24 cellular contexts compared by ENCODE assay signal in the genomic region with DNA sequence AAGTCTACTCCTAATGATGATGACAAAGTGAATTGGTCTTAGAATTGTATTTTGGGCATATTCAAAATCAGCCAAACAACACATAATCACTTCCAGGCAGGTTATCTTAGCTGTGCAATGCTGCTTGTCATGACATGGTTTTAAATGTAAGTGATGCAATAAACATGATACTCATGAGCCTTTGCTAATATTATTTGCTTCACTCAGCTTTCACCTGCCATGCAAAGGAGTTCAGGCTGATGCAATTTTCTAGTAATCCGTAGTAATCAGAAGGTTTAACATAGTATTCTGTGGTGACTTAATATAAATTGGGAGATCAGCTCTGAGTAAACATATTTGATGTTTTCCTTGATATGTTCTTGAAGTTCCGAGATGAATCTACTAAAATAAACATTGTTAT. TPM values are rescaled to one million over a fixed set of nuclear protein-coding genes. Genes with fewer than 3 reads are reported as not detected.
DNase-seq lines count a peak whose midpoint lies in the region; ATAC-seq and TF ChIP-seq lines count a peak whose summit lies in the region.
"Had no signal": no experiment of that assay in that cellular context is flagged by ENCODE, and none has a peak within 500 bp of the region (broad histone marks: within the 10 kb centered on the region; RNA-seq: fewer than 3 reads in every experiment).

No MANE protein-coding gene starts in this region.

- H3K4me2 ChIP-seq in mammary epithelial cell (ENCODE audit: insufficient read depth, low read depth, low read length), result no peak overlapping the region

- no peaks in the 10 kb centered on the region for H3K27me3 Mint-ChIP-seq in activated CD4-positive, alpha-beta T cell treated with anti-CD3 and anti-CD28 coated beads, Interleukin-2, amount 10 ng/mL, durations not matched to agents 24 days and 14 days
- H3K27me3 Mint-ChIP-seq: activated CD8-positive, alpha-beta memory T cell treated with anti-CD3 and anti-CD28 coated beads, Interleukin-2, amount 10 ng/mL, durations not matched to agents 7 days and 5 days; stimulated activated memory B cell treated with anti-CD40 and anti-IgM and Interleukin-4, amounts not matched to agents 10 μg/mL and 1 μg/mL and 100 μg/mL, for 72 hours had no signal

- no peak overlapping the region for H3K4me3 ChIP-seq in mammary epithelial cell (replicated peaks in 1 of 3; ENCODE audit: insufficient read depth in 1 of 3, low read depth in 2 of 3, low read length in 3 of 3)
- no peak overlapping the region for H3K4me3 ChIP-seq in skeletal muscle cell (ENCODE audit: low read depth, low read length)
- H3K4me3 ChIP-seq: lower lobe of right lung had no signal

- 52% methylated on average over 2 of the region's 2 CpGs for WGBS in mammary epithelial cell (ENCODE audit: low coverage, missing lambda C conversion rate)

- CTCF ChIA-PET in mammary epithelial cell (lab: Charles Lee; ENCODE audit: low non-redundant PET), result interaction anchor here (0.6 kb wide), 2 partner anchors 27 to 183 kb away, joined by 3 to 8 read pairs; no protein-coding TSS in a partner anchor

- no peak overlapping the region for H3K27ac Mint-ChIP-seq in activated CD4-positive, alpha-beta T cell treated with anti-CD3 and anti-CD28 coated beads, Interleukin-2, amount 10 ng/mL, durations not matched to agents 24 days and 14 days
- H3K27ac Mint-ChIP-seq: activated CD8-positive, alpha-beta memory T cell treated with anti-CD3 and anti-CD28 coated beads, Interleukin-2, amount 10 ng/mL, durations not matched to agents 7 days and 5 days; CD8-positive, alpha-beta T cell; endodermal cell; stimulated activated memory B cell treated with anti-CD40 and anti-IgM and Interleukin-4, amounts not matched to agents 10 μg/mL and 1 μg/mL and 100 μg/mL, for 72 hours had no signal

- no peaks in the 10 kb centered on the region for H3K27me3 ChIP-seq in mammary epithelial cell (ENCODE audit: insufficient read depth, low read length)

- no peak overlapping the region for H3K9ac ChIP-seq in mammary epithelial cell (ENCODE audit: insufficient read depth, low read length)

- dilution Hi-C loops in mammary epithelial cell (cut with HindIII; ENCODE audit: low sequenced_read_pairs), result no loop called here

- intact Hi-C loops in mammary epithelial cell (cut with micrococcal nuclease), result loop anchor here (1.0 kb wide), 1 partner anchor 29 kb away; a partner anchor contains a TSS
- intact Hi-C loops in activated CD4-positive, alpha-beta T cell treated with anti-CD3 and anti-CD28 coated beads, Interleukin-2, amount 10 ng/mL, durations not matched to agents 24 days and 14 days (cut with micrococcal nuclease), result no loop called here

- TF ChIP-seq CTCF in mammary epithelial cell (conservative IDR thresholded peaks at IDR 0.05 in 1 of 2, IDR thresholded peaks at IDR 0.05 in 1 of 2; ENCODE audit: extremely low read depth in 1 of 2, insufficient read depth in 1 of 2, low read depth in 1 of 2, low read length in 2 of 2), result no peak

- in situ Hi-C loops in mammary epithelial cell (cut with MboI; ENCODE audit: low sequenced_read_pairs in 2 of 2), result no loop called here

- peaks cover 8% of the 10 kb centered on the region for H3K36me3 ChIP-seq in mammary epithelial cell (ENCODE audit: insufficient read depth, low read length)

- no peak overlapping the region for H3K27ac ChIP-seq in mammary epithelial cell (ENCODE audit: insufficient read depth, low read depth, low read length)
- H3K27ac ChIP-seq: HL-60, lower lobe of right lung had no signal

- H3K9me3 Mint-ChIP-seq in activated CD4-positive, alpha-beta T cell treated with anti-CD3 and anti-CD28 coated beads, Interleukin-2, amount 10 ng/mL, durations not matched to agents 24 days and 14 days, result no peaks in the 10 kb centered on the region
- H3K9me3 Mint-ChIP-seq: CD8-positive, alpha-beta T cell; natural killer cell; stimulated activated memory B cell treated with anti-CD40 and anti-IgM and Interleukin-4, amounts not matched to agents 10 μg/mL and 1 μg/mL and 100 μg/mL, for 72 hours had no signal

- no peaks in the 10 kb centered on the region for H3K4me1 ChIP-seq in mammary epithelial cell (ENCODE audit: insufficient read depth, low read length)
- H3K4me1 ChIP-seq: lower lobe of right lung had no signal

- no peak overlapping the region for H2AFZ ChIP-seq in mammary epithelial cell (ENCODE audit: low read depth, low read length)

- H3K4me1 Mint-ChIP-seq in activated CD4-positive, alpha-beta T cell treated with anti-CD3 and anti-CD28 coated beads, Interleukin-2, amount 10 ng/mL, durations not matched to agents 24 days and 14 days, result no peaks in the 10 kb centered on the region
- H3K4me1 Mint-ChIP-seq: activated CD8-positive, alpha-beta memory T cell treated with anti-CD3 and anti-CD28 coated beads, Interleukin-2, amount 10 ng/mL, durations not matched to agents 7 days and 5 days; endodermal cell; stimulated activated memory B cell treated with anti-CD40 and anti-IgM and Interleukin-4, amounts not matched to agents 10 μg/mL and 1 μg/mL and 100 μg/mL, for 72 hours had no signal

- no peaks in the 10 kb centered on the region for H3K79me2 ChIP-seq in mammary epithelial cell (ENCODE audit: insufficient read depth, low read length)

- no peaks in the 10 kb centered on the region for H3K9me3 ChIP-seq in mammary epithelial cell (replicated peaks; ENCODE audit: insufficient read depth, low read length)
- H3K9me3 ChIP-seq: lower lobe of right lung had no signal

- DNase-seq in NCI-H1436 (lab: John Stamatoyannopoulos, UW), result peak; percentile 8
- DNase-seq in NCI-H1436 treated with DMSO at 0.1 percent for 48 hours (lab: John Stamatoyannopoulos, UW), result no peak
- DNase-seq in NCI-H69 (lab: John Stamatoyannopoulos, UW), result peak; percentile 54
- DNase-seq in mammary epithelial cell, result peak; percentile 10
- peak; percentile 8 for DNase-seq in skeletal muscle cell (ENCODE audit: low read depth)
- DNase-seq in activated CD4-positive, alpha-beta T cell treated with anti-CD3 and anti-CD28 coated beads, Interleukin-2, amount 10 ng/mL, durations not matched to agents 24 days and 14 days, result no peak
- no peak for DNase-seq in putamen (ENCODE audit: low spot score)
- DNase-seq: activated CD8-positive, alpha-beta memory T cell treated with anti-CD3 and anti-CD28 coated beads, Interleukin-2, amount 10 ng/mL, durations not matched to agents 7 days and 5 days; activated effector memory CD4-positive, alpha-beta T cell treated with Interleukin-2 at 50 U/mL for 16 hours; amniotic stem cell; CD8-positive, alpha-beta T cell; EL; endodermal cell; Karpas-422; lower lobe of right lung; natural killer cell; NCI-H1694; SHP77 treated with DMSO at 0.1 percent for 48 hours; stimulated activated CD4-positive, alpha-beta T cell treated with anti-CD3 and anti-CD28 coated beads, Interleukin-12 subunit alpha, Interleukin-12 subunit beta, amount 100 ng/mL, for 4 hours; T-helper 2 cell; trophoblast cell had no signal

- ATAC-seq in HG03045 (IDR thresholded peaks at IDR 0.05; ENCODE audit: unreplicated experiment), result no peak
- ATAC-seq: activated CD8-positive, alpha-beta memory T cell treated with anti-CD3 and anti-CD28 coated beads, Interleukin-2, amount 10 ng/mL, durations not matched to agents 7 days and 5 days; CD8-positive, alpha-beta T cell; lower lobe of right lung; natural killer cell; stimulated activated memory B cell treated with anti-CD40 and anti-IgM and Interleukin-4, amounts not matched to agents 10 μg/mL and 1 μg/mL and 100 μg/mL, for 72 hours had no signal

- no peaks in the 10 kb centered on the region for H4K20me1 ChIP-seq in mammary epithelial cell (ENCODE audit: insufficient read depth, low read length)

- peaks cover 28% of the 10 kb centered on the region for H3K36me3 Mint-ChIP-seq in activated CD4-positive, alpha-beta T cell treated with anti-CD3 and anti-CD28 coated beads, Interleukin-2, amount 10 ng/mL, durations not matched to agents 24 days and 14 days (ENCODE audit: low read depth)

- BruUV-seq in mammary epithelial cell (replicated peaks; lab: Mats Ljungman, UMichigan), result no TSS peak

- H3K4me3 Mint-ChIP-seq in activated CD4-positive, alpha-beta T cell treated with anti-CD3 and anti-CD28 coated beads, Interleukin-2, amount 10 ng/mL, durations not matched to agents 24 days and 14 days, result no peak overlapping the region
- H3K4me3 Mint-ChIP-seq: activated CD8-positive, alpha-beta memory T cell treated with anti-CD3 and anti-CD28 coated beads, Interleukin-2, amount 10 ng/mL, durations not matched to agents 7 days and 5 days; CD8-positive, alpha-beta T cell; endodermal cell; natural killer cell; stimulated activated memory B cell treated with anti-CD40 and anti-IgM and Interleukin-4, amounts not matched to agents 10 μg/mL and 1 μg/mL and 100 μg/mL, for 72 hours had no signal

RNA-seq across cellular contexts. Expression of a gene that starts 29.1 kb away (rescaled TPM):
- total RNA-seq in mammary epithelial cell, result 10 to 100 TPM; 12.5 to 16.0 TPM
- 6.3 TPM for polyA plus RNA-seq in mammary epithelial cell
- not detected for polyA minus RNA-seq in mammary epithelial cell
- total RNA-seq in activated CD4-positive, alpha-beta T cell treated with anti-CD3 and anti-CD28 coated beads, Interleukin-2, amount 10 ng/mL, durations not matched to agents 24 days and 14 days, result 12.0 and 14.7 TPM in 2 replicates

Comparison
In these comparisons a context has a peak if more than half of its experiments do, and no peak if none do; other contexts are left out.
1. DNase-seq: peak in NCI-H1436 (single experiment), NCI-H69 (single experiment), mammary epithelial cell (single experiment) and skeletal muscle cell (single experiment); none in NCI-H1436 treated with DMSO at 0.1 percent for 48 hours (single experiment), activated CD4-positive, alpha-beta T cell treated with anti-CD3 and anti-CD28 coated beads, Interleukin-2, amount 10 ng/mL, durations not matched to agents 24 days and 14 days (single experiment) and putamen (single experiment).